ENCODE assay signal across 9 cellular contexts in the genomic region with DNA sequence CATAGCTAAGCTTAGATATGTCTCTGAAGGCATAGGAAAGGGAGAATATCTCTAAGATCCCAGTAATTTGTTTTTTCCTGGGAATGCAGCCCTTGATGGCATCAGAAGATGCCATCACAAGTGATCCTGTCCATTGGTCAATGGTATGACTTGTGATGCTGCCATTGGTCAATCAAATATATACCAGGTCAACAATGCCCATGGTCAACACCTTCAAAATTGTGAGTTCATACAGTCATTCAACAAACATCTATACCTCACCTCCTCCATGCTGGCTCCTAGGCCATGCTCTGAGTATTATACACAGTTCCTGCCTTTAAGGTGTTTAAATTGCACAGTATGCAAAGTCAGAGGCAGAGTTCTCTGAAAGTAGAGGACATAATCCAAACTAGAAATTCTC. TPM values are rescaled to one million over a fixed set of nuclear protein-coding genes. Genes with fewer than 3 reads are reported as not detected.
"Had no signal": no experiment of that assay in that cellular context is flagged by ENCODE, and none has a peak within 500 bp of the region (broad histone marks: within the 10 kb centered on the region; RNA-seq: fewer than 3 reads in every experiment).

No MANE protein-coding gene starts in this region.

- H3K4me2 ChIP-seq: KMS-11 had no signal

- H3K27ac ChIP-seq: KMS-11 had no signal

- H3K4me3 Mint-ChIP-seq: IgD-negative memory B cell had no signal

- H3K27me3 Mint-ChIP-seq: IgD-negative memory B cell had no signal

- ATAC-seq: HepG2 had no signal

- H3K9me3 Mint-ChIP-seq: IgD-negative memory B cell had no signal

- DNase-seq: IMR-90, KBM-7, KG1 had no signal

- H3K4me1 Mint-ChIP-seq: IgD-negative memory B cell had no signal

- FAIRE-seq: HepG2, HTR-8/SVneo had no signal

- H3K27ac Mint-ChIP-seq: IgD-negative memory B cell had no signal

- H3K9ac ChIP-seq: KMS-11 had no signal

RNA-seq across cellular contexts. Expression of a gene that starts 19.3 kb away (rescaled TPM):
- total RNA-seq: HepG2, HT-29, HT1080, IMR-90 had no signal
- polyA plus RNA-seq: HepG2, IgD-negative memory B cell, IMR-90 had no signal

RNA-seq across cellular contexts. Expression of a gene that starts 47.1 kb away (rescaled TPM):
- total RNA-seq: HepG2, HT-29, HT1080, IMR-90 had no signal
- polyA plus RNA-seq: HepG2, IgD-negative memory B cell, IMR-90 had no signal
